In the genomic region with DNA sequence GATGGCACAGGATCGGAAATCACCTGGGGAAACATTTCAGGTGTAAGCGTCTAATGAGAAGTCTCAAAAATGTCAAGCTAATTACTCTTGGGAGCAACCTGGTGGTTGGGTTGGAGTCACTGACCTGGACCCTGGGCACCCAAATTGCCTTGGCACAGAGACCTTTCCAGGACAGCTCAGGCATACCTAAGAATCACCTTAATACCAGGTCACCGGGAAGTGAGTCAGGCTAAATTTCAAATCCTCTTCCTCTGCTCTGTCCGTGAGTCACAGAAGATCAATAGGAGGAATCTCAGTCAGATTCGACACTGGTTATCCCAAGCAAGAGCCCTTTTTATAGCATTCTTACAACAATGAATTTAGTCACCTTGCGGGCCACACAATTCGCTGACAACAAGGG, we compare ENCODE assay signal across 28 cellular contexts.
DNase-seq lines count a peak whose midpoint lies in the region; FAIRE-seq and TF ChIP-seq lines count a peak whose summit lies in the region.
"Had no signal": no experiment of that assay in that cellular context is flagged by ENCODE, and none has a peak within 500 bp of the region (broad histone marks: within the 10 kb centered on the region; RNA-seq: fewer than 3 reads in every experiment).

No MANE protein-coding gene starts in this region.

- H3K27ac ChIP-seq in esophagus squamous epithelium: peak overlapping the region; percentile 49 to 70 (median 68)
- H3K27ac ChIP-seq: C4-2B, heart right ventricle, KMS-11, left lung, spleen, uterus had no signal

- H3K4me1 ChIP-seq in esophagus squamous epithelium: peaks cover 16 to 67% (median 35%) of the 10 kb centered on the region in 3 donors
- H3K4me1 ChIP-seq: spleen, uterus had no signal

- no peaks in the 10 kb centered on the region for H3K9me3 ChIP-seq in esophagus squamous epithelium
- H3K9me3 ChIP-seq: heart right ventricle, left lung, SK-N-SH, spleen, uterus had no signal

- FAIRE-seq in urothelium cell line (lab: Jason Lieb, UNC): no peak
- FAIRE-seq: endothelial cell of umbilical vein, GM12892 had no signal

- no peaks in the 10 kb centered on the region for H3K27me3 ChIP-seq in esophagus squamous epithelium
- H3K27me3 ChIP-seq: uterus had no signal

- intact Hi-C loops in esophagus squamous epithelium (cut with DNase I): no loop called here

- TF ChIP-seq CTCF in esophagus squamous epithelium (IDR thresholded peaks at IDR 0.05): no peak

- WGBS in esophagus squamous epithelium, 2 donors: 39 to 56% methylated on average over 7 of the region's 7 CpGs

- DNase-seq in HT1080 (ENCODE audit: low read depth) (peak; percentile 84), SW480 (ENCODE audit: low spot score) (peak; percentile 71), esophagus squamous epithelium (lab: John Stamatoyannopoulos, UW) (no peak), urothelium cell line (ENCODE audit: low spot score) (peak; percentile 56), NK-92 (lab: John Stamatoyannopoulos, UW; ENCODE audit: unreplicated experiment) (no peak), H4 (ENCODE audit: low spot score) (no peak), SHP77 (lab: John Stamatoyannopoulos, UW) (no peak)
- DNase-seq: activated B cell treated with CpG ODN at 0.5 μM for 24 hours; activated CD4-positive, alpha-beta T cell treated with anti-CD3 and anti-CD28 coated beads, Interleukin-2, amount 50 U/mL, for 4 hours; activated CD8-positive, alpha-beta memory T cell treated with anti-CD3 and anti-CD28 coated beads, Interleukin-2, amount 50 U/mL, for 4 hours; anterior cingulate cortex; central memory CD4-positive, alpha-beta T cell; heart right ventricle; left lung; midbrain; naive thymus-derived CD8-positive, alpha-beta T cell; NCI-H1694; NCI-H2171; NCI-H510A treated with DMSO at 0.1 percent for 48 hours; retina; SK-N-SH; spleen; stimulated activated CD4-positive, alpha-beta T cell treated with anti-CD3 and anti-CD28 coated beads, Interleukin-2, amount 100 ng/mL, for 48 hours had no signal

- H3K36me3 ChIP-seq in esophagus squamous epithelium: no peaks in the 10 kb centered on the region
- H3K36me3 ChIP-seq: heart right ventricle, left lung, spleen, uterus had no signal

- TF ChIP-seq POLR2A in esophagus squamous epithelium (IDR thresholded peaks at IDR 0.05): no peak

- no peak overlapping the region for H3K4me3 ChIP-seq in esophagus squamous epithelium
- H3K4me3 ChIP-seq: heart right ventricle, left lung, spleen, uterus had no signal

Comparison
In these comparisons a context has a peak if more than half of its experiments do, and no peak if none do; other contexts are left out.
1. DNase-seq: peak in HT1080 (single experiment), SW480 (single experiment) and urothelium cell line (single experiment); none in esophagus squamous epithelium (single experiment), NK-92 (single experiment), H4 (single experiment) and SHP77 (0 of 2).